ENCODE assay signal across 14 cellular contexts in genomic region chr10:77188000-77188395, GRCh38.
DNase-seq lines count a peak whose midpoint lies in the region; ATAC-seq, FAIRE-seq and TF ChIP-seq lines count a peak whose summit lies in the region.
"Had no signal": no experiment of that assay in that cellular context is flagged by ENCODE, and none has a peak within 500 bp of the region (broad histone marks: within the 10 kb centered on the region; RNA-seq: fewer than 3 reads in every experiment).

No MANE protein-coding gene starts in this region.

- H2AFZ ChIP-seq in PC-9: no peak overlapping the region

- H3K27me3 ChIP-seq in PC-9 (ENCODE audit: insufficient read depth, low read depth): no peaks in the 10 kb centered on the region
- no peaks in the 10 kb centered on the region for H3K27me3 ChIP-seq in esophagus muscularis mucosa
- no peaks in the 10 kb centered on the region for H3K27me3 ChIP-seq in sigmoid colon
- H3K27me3 ChIP-seq in testis: no peaks in the 10 kb centered on the region

- BruUV-seq in PC-9 (replicated peaks; lab: Mats Ljungman, UMichigan): no TSS peak

- peaks cover 15% of the 10 kb centered on the region for H3K4me1 ChIP-seq in PC-9 (replicated peaks; ENCODE audit: insufficient read depth)
- H3K4me1 ChIP-seq in esophagus muscularis mucosa: peaks cover 2 to 52% (median 41%) of the 10 kb centered on the region in 4 donors
- H3K4me1 ChIP-seq in sigmoid colon: peaks cover 0 to 69% (median 39%) of the 10 kb centered on the region in 4 donors
- H3K4me1 ChIP-seq in testis: no peaks in the 10 kb centered on the region

- FAIRE-seq in D721Med (lab: Jason Lieb, UNC): peak; percentile 44

- H3K4me3 ChIP-seq in PC-9: no peak overlapping the region
- no peak overlapping the region for H3K4me3 ChIP-seq in esophagus muscularis mucosa
- no peak overlapping the region for H3K4me3 ChIP-seq in sigmoid colon
- no peak overlapping the region for H3K4me3 ChIP-seq in testis

- TF ChIP-seq EP300 in esophagus muscularis mucosa (IDR thresholded peaks at IDR 0.05) (no peak), sigmoid colon (IDR thresholded peaks at IDR 0.05) (no peak)

- H3K27ac ChIP-seq in PC-9 (0 out of 2 replicates have a peak overlapping the region, but pooled peaks have one; percentile 7), esophagus muscularis mucosa (replicated peaks in 1 of 4) (peak overlapping the region; percentile 58 to 87 (median 67)), sigmoid colon (peak overlapping the region; percentile 35 to 93 (median 75)), testis (no peak overlapping the region)
- H3K27ac ChIP-seq: C4-2B had no signal

- H3K36me3 ChIP-seq in PC-9 (ENCODE audit: low read depth) (no peaks in the 10 kb centered on the region), esophagus muscularis mucosa (no peaks in the 10 kb centered on the region), sigmoid colon (no peaks in the 10 kb centered on the region), testis (ENCODE audit: low read depth, missing control alignments) (no peaks in the 10 kb centered on the region)

- CTCF ChIA-PET in PC-9 (lab: Charles Lee): no interaction called here

- no peak for TF ChIP-seq POLR2A in esophagus muscularis mucosa (IDR thresholded peaks at IDR 0.05; ENCODE audit: low read depth)
- TF ChIP-seq POLR2A in sigmoid colon (IDR thresholded peaks at IDR 0.05): no peak
- TF ChIP-seq POLR2A in testis (IDR thresholded peaks at IDR 0.05): no peak

- H3K9me3 ChIP-seq in PC-9 (ENCODE audit: insufficient read depth, low read depth): no peaks in the 10 kb centered on the region
- H3K9me3 ChIP-seq in esophagus muscularis mucosa: no peaks in the 10 kb centered on the region
- H3K9me3 ChIP-seq in sigmoid colon: no peaks in the 10 kb centered on the region
- H3K9me3 ChIP-seq in testis: no peaks in the 10 kb centered on the region

- no peaks in the 10 kb centered on the region for H3K9me2 ChIP-seq in PC-9 (ENCODE audit: insufficient read depth)

- WGBS in esophagus muscularis mucosa: 65% methylated on average over 1 of the region's 1 CpG
- 8 to 65% methylated on average over 1 of the region's 1 CpG for WGBS in sigmoid colon, 2 donors
- WGBS in testis, 2 donors: 75 to 76% methylated on average over 1 of the region's 1 CpG

- TF ChIP-seq CTCF in D721Med (IDR thresholded peaks at IDR 0.05; ENCODE audit: insufficient read depth, missing control alignments) (no peak), PC-9 (conservative IDR thresholded peaks at IDR 0.05) (no peak), esophagus muscularis mucosa (IDR thresholded peaks at IDR 0.05) (no peak), sigmoid colon (IDR thresholded peaks at IDR 0.05) (no peak), testis (IDR thresholded peaks at IDR 0.05) (no peak)

- H3K79me2 ChIP-seq in PC-9 (ENCODE audit: low read depth): no peaks in the 10 kb centered on the region

- DNase-seq in D721Med (ENCODE audit: insufficient read length, low spot score) (no peak), PC-9 (no peak), esophagus muscularis mucosa (ENCODE audit: extremely low spot score) (no peak), sigmoid colon (no peak), Right ventricle myocardium superior (no peak), testis (no peak)
- no peak for DNase-seq in activated effector memory CD4-positive, alpha-beta T cell treated with Interleukin-2 at 50 U/mL for 16 hours
- DNase-seq: H7, NCI-H1105, NCI-H1694 treated with DMSO at 0.1 percent for 48 hours, NCI-H2107, NCI-H446, NCI-H748 treated with DMSO at 0.1 percent for 48 hours had no signal

- intact Hi-C loops in PC-9 (cut with micrococcal nuclease; ENCODE audit: unreplicated experiment) (no loop called here), esophagus muscularis mucosa (cut with DNase I) (no loop called here), sigmoid colon (cut with DNase I) (no loop called here), Right ventricle myocardium superior (cut with DNase I) (no loop called here), testis (cut with DNase I; ENCODE audit: low total_unique reads) (no loop called here)

- H3F3A ChIP-seq in PC-9 (ENCODE audit: insufficient read depth, low read depth): no peaks in the 10 kb centered on the region

- ATAC-seq in Right ventricle myocardium superior (ENCODE audit: poor library complexity): no peak

- H3K4me2 ChIP-seq in PC-9: no peak overlapping the region

- POLR2A ChIA-PET in PC-9 (lab: Charles Lee; ENCODE audit: unreplicated experiment): interaction anchor here (0.5 kb wide), 1 partner anchor 676 kb away, joined by 5 read pairs; no protein-coding TSS in a partner anchor

- no peaks in the 10 kb centered on the region for H4K20me1 ChIP-seq in PC-9 (ENCODE audit: insufficient read depth)

Comparison
In these comparisons a context has a peak if more than half of its experiments do, and no peak if none do; other contexts are left out.
1. H3K27ac ChIP-seq: peak in PC-9 (single experiment), esophagus muscularis mucosa (4 of 4) and sigmoid colon (4 of 4); none in testis (0 of 2).